In the genomic region with DNA sequence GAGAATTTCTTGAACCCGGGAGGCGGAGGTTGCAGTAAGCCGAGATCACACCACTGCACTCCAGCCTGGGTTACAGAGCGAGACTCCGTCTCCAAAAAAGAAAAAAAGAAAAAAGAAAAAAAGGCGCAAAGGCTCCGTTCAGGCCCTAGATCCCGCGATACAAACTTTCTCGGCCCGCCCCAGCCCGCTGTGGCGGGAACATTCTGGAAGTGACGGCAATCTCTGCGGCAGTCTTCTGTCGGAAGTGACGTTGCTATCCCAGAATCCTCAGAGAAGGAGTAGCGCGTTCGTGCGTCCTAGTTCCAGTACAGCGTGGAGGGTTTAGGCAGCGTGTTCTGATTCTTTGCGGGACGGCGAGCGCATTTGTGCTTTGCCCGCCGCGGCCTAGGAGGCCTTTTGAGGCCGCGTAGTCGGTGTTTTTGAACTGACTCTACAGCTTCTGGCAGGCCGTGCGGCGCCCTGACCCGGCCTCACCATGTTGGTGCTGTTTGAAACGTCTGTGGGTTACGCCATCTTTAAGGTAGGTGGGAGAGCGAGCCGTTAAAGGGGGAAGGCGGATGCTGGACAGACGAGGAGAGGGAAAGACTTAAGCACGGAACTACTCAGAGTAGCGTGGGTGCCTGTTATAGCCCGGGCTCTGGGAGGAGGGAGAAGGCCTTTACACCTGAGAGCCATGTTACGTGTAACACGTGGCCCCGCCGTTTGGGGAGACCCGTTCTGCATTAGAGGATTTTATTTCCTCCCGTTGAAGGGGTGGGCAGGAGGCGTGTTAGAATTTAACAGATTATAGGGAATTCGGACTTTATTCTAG, we compare ENCODE assay signal across 8 cellular contexts. TPM values are rescaled to one million over a fixed set of nuclear protein-coding genes. Genes with fewer than 3 reads are reported as not detected.
DNase-seq lines count a peak whose midpoint lies in the region; ATAC-seq, FAIRE-seq and TF ChIP-seq lines count a peak whose summit lies in the region.

A gene with protein sequence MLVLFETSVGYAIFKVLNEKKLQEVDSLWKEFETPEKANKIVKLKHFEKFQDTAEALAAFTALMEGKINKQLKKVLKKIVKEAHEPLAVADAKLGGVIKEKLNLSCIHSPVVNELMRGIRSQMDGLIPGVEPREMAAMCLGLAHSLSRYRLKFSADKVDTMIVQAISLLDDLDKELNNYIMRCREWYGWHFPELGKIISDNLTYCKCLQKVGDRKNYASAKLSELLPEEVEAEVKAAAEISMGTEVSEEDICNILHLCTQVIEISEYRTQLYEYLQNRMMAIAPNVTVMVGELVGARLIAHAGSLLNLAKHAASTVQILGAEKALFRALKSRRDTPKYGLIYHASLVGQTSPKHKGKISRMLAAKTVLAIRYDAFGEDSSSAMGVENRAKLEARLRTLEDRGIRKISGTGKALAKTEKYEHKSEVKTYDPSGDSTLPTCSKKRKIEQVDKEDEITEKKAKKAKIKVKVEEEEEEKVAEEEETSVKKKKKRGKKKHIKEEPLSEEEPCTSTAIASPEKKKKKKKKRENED (plus strand): TSS at position 297 of the 811 bp plus-strand sequence. CDS start 179 bp downstream, at position 476.

- peak within 1 kb of the TSS; percentile 93 for H3K27ac ChIP-seq in KOPT-K1 (ENCODE audit: low read depth, low read length, poor library complexity, severe bottlenecking)
- peak within 1 kb of the TSS; percentile 96 to 98 (median 97) for H3K27ac ChIP-seq in esophagus squamous epithelium

- H3K36me3 ChIP-seq in KOPT-K1 (ENCODE audit: insufficient read depth, low read length) (peaks cover 13% of the 10 kb centered on the region), esophagus squamous epithelium (no peaks in the 10 kb centered on the region)

- TF ChIP-seq CTCF in esophagus squamous epithelium (IDR thresholded peaks at IDR 0.05): peak in 2 of 6 experiments; percentile 9 to 39

- WGBS in esophagus squamous epithelium, 2 donors: 0 to 1% methylated on average over 29 to 34 of the region's 54 CpGs

- no peaks in the 10 kb centered on the region for H3K9me3 Mint-ChIP-seq in activated T-cell treated with anti-CD3 and anti-CD28 coated beads, Interleukin-2, amount 50 U/mL, for 72 hours

- no peaks in the 10 kb centered on the region for H3K27me3 Mint-ChIP-seq in activated T-cell treated with anti-CD3 and anti-CD28 coated beads, Interleukin-2, amount 50 U/mL, for 72 hours (ENCODE audit: low read depth)

- DNase-seq in DMS79 (lab: John Stamatoyannopoulos, UW) (peak; percentile 95), RCC 7860 (ENCODE audit: low spot score) (peak; percentile 91), esophagus squamous epithelium (lab: John Stamatoyannopoulos, UW) (peak; percentile 57), myocyte (ENCODE audit: low read depth) (peak; percentile 96)
- DNase-seq in activated T-cell treated with anti-CD3 and anti-CD28 coated beads, Interleukin-2, amount 50 U/mL, for 72 hours: peak; percentile 92 to 93
- DNase-seq in stimulated activated CD8-positive, alpha-beta memory T cell treated with anti-CD3 and anti-CD28 coated beads, Interleukin-7, amount 100 ng/mL, for 48 hours (ENCODE audit: extremely low read depth in 1 of 2, low read depth in 1 of 2): peak; percentile 81 to 88

- H3K4me3 Mint-ChIP-seq in activated T-cell treated with anti-CD3 and anti-CD28 coated beads, Interleukin-2, amount 50 U/mL, for 72 hours: peak within 1 kb of the TSS; percentile 64 to 72

- H3K4me1 ChIP-seq in esophagus squamous epithelium: peaks cover 7 to 52% (median 24%) of the 10 kb centered on the region in 3 donors

- H3K27me3 ChIP-seq in esophagus squamous epithelium: no peaks in the 10 kb centered on the region

- H3K36me3 Mint-ChIP-seq in activated T-cell treated with anti-CD3 and anti-CD28 coated beads, Interleukin-2, amount 50 U/mL, for 72 hours (ENCODE audit: insufficient read depth in 2 of 2): peaks cover 2 to 12% of the 10 kb centered on the region in 2 donors

- peak; percentile 85 for FAIRE-seq in RCC 7860 (lab: Jason Lieb, UNC)

- TF ChIP-seq POLR2A in esophagus squamous epithelium (IDR thresholded peaks at IDR 0.05): peak in 3 of 4 donors; percentile 97 to 99 (median 98)

- H3K9me3 ChIP-seq in KOPT-K1 (ENCODE audit: insufficient read depth, low read length, poor library complexity, severe bottlenecking): no peaks in the 10 kb centered on the region
- H3K9me3 ChIP-seq in esophagus squamous epithelium: no peaks in the 10 kb centered on the region

- peak within 1 kb of the TSS; percentile 76 to 97 (median 86) for H3K4me3 ChIP-seq in esophagus squamous epithelium

- H3K27ac Mint-ChIP-seq in activated T-cell treated with anti-CD3 and anti-CD28 coated beads, Interleukin-2, amount 50 U/mL, for 72 hours: peak within 1 kb of the TSS; percentile 81

- ATAC-seq in GM21786 (IDR thresholded peaks at IDR 0.05; ENCODE audit: unreplicated experiment): peak; percentile 86
- peak; percentile 87 to 88 for ATAC-seq in activated T-cell treated with anti-CD3 and anti-CD28 coated beads, Interleukin-2, amount 50 U/mL, for 72 hours (replicated peaks in 1 of 2)

- H3K4me1 Mint-ChIP-seq in activated T-cell treated with anti-CD3 and anti-CD28 coated beads, Interleukin-2, amount 50 U/mL, for 72 hours (ENCODE audit: low read depth): peaks cover 29% of the 10 kb centered on the region

- intact Hi-C loops in esophagus squamous epithelium (cut with DNase I): no loop called here

RNA-seq across cellular contexts. Expression of the gene that starts here (rescaled TPM):
- total RNA-seq in activated T-cell treated with anti-CD3 and anti-CD28 coated beads, Interleukin-2, amount 50 U/mL, for 72 hours: 100 to 1,000 TPM; 233 to 300 TPM
- total RNA-seq in esophagus squamous epithelium (10 to 100 TPM; 35.2 to 95.2 (median 64.5) TPM), myocyte (60.8 and 63.2 TPM in 2 replicates)
- 20.6 TPM for polyA plus RNA-seq in myocyte (2012)

Comparison
In these comparisons a context has a peak if more than half of its experiments do, and no peak if none do; other contexts are left out.
1. Peak in every context shown above with its lines: DNase-seq, ATAC-seq, H3K4me3 ChIP-seq and H3K27ac ChIP-seq.